ENCODE assay signal across 13 cellular contexts in genomic region chr7:105853931-105854419, GRCh38. TPM values are rescaled to one million over a fixed set of nuclear protein-coding genes. Genes with fewer than 3 reads are reported as not detected.
DNase-seq lines count a peak whose midpoint lies in the region; ATAC-seq and TF ChIP-seq lines count a peak whose summit lies in the region.
"Had no signal": no experiment of that assay in that cellular context is flagged by ENCODE, and none has a peak within 500 bp of the region (broad histone marks: within the 10 kb centered on the region; RNA-seq: fewer than 3 reads in every experiment).

No MANE protein-coding gene starts in this region.

- H3K9me3 Mint-ChIP-seq in activated CD8-positive, alpha-beta T cell treated with anti-CD3 and anti-CD28 coated beads, Interleukin-2, amount 10 ng/mL, durations not matched to agents 7 days and 5 days (ENCODE audit: insufficient read depth): no peaks in the 10 kb centered on the region

- peaks cover 3% of the 10 kb centered on the region for H3K27me3 Mint-ChIP-seq in activated CD8-positive, alpha-beta T cell treated with anti-CD3 and anti-CD28 coated beads, Interleukin-2, amount 10 ng/mL, durations not matched to agents 7 days and 5 days (ENCODE audit: low read depth)

- no peak overlapping the region for H3K4me3 Mint-ChIP-seq in activated CD8-positive, alpha-beta T cell treated with anti-CD3 and anti-CD28 coated beads, Interleukin-2, amount 10 ng/mL, durations not matched to agents 7 days and 5 days

- CTCF ChIA-PET in activated CD8-positive, alpha-beta T cell treated with anti-CD3 and anti-CD28 coated beads, Interleukin-2, amount 10 ng/mL, durations not matched to agents 7 days and 5 days (lab: Charles Lee): interaction anchor here (1.0 kb wide), 1 partner anchor 93 kb away, joined by 3 read pairs; no protein-coding TSS in a partner anchor

- peak; percentile 3 for TF ChIP-seq CTCF in fibroblast of pulmonary artery (IDR thresholded peaks at IDR 0.05; ENCODE audit: low read length, missing control alignments)

- POLR2A ChIA-PET in activated CD8-positive, alpha-beta T cell treated with anti-CD3 and anti-CD28 coated beads, Interleukin-2, amount 10 ng/mL, durations not matched to agents 7 days and 5 days (lab: Charles Lee): no interaction called here

- in situ Hi-C loops in G401 (cut with HindIII; ENCODE audit: low sequenced_read_pairs): no loop called here

- DNase-seq in G401 (ENCODE audit: low spot score) (peak; percentile 69), NCI-H524 treated with DMSO at 0.1 percent for 48 hours (lab: John Stamatoyannopoulos, UW) (peak; percentile 82), fibroblast of pulmonary artery (ENCODE audit: low read depth) (peak; percentile 28), skeletal muscle cell (ENCODE audit: low read depth) (peak; percentile 20), middle frontal gyrus (ENCODE audit: extremely low spot score, low spot score) (no peak)
- DNase-seq in activated CD4-positive, alpha-beta T cell treated with anti-CD3 and anti-CD28 coated beads for 4 hours: no peak
- DNase-seq in activated CD8-positive, alpha-beta T cell treated with anti-CD3 and anti-CD28 coated beads, Interleukin-2, amount 10 ng/mL, durations not matched to agents 7 days and 5 days: no peak
- DNase-seq: activated CD4-positive, alpha-beta T cell treated with anti-CD3 and anti-CD28 coated beads, Interleukin-2, amount 50 U/mL, for 48 hours; EL; NCI-H526; stimulated activated CD4-positive, alpha-beta T cell treated with anti-CD3 and anti-CD28 coated beads, Interleukin-4, amount 100 ng/mL, for 24 hours; substantia nigra had no signal

- H3K4me1 Mint-ChIP-seq in activated CD8-positive, alpha-beta T cell treated with anti-CD3 and anti-CD28 coated beads, Interleukin-2, amount 10 ng/mL, durations not matched to agents 7 days and 5 days (ENCODE audit: low read depth): peaks cover 61% of the 10 kb centered on the region

- H3K36me3 Mint-ChIP-seq in activated CD8-positive, alpha-beta T cell treated with anti-CD3 and anti-CD28 coated beads, Interleukin-2, amount 10 ng/mL, durations not matched to agents 7 days and 5 days (ENCODE audit: low read depth): no peaks in the 10 kb centered on the region

- H3K4me3 ChIP-seq in fibroblast of pulmonary artery (replicated peaks; ENCODE audit: low read depth, low read length) (no peak overlapping the region), skeletal muscle cell (ENCODE audit: low read depth, low read length) (no peak overlapping the region)

- no peak overlapping the region for H3K27ac Mint-ChIP-seq in activated CD8-positive, alpha-beta T cell treated with anti-CD3 and anti-CD28 coated beads, Interleukin-2, amount 10 ng/mL, durations not matched to agents 7 days and 5 days

- no peak for ATAC-seq in GM18858 (IDR thresholded peaks at IDR 0.05; ENCODE audit: unreplicated experiment)
- no peak for ATAC-seq in activated CD8-positive, alpha-beta T cell treated with anti-CD3 and anti-CD28 coated beads, Interleukin-2, amount 10 ng/mL, durations not matched to agents 7 days and 5 days

RNA-seq across cellular contexts. Expression of gene ATXN7L1, which starts 22.4 kb away (rescaled TPM):
- total RNA-seq in G401 (2014; rRNA removed; shearing (Covaris generic)): 0.44 and 4.4 TPM in 2 replicates
- total RNA-seq in activated CD8-positive, alpha-beta T cell treated with anti-CD3 and anti-CD28 coated beads, Interleukin-2, amount 10 ng/mL, durations not matched to agents 7 days and 5 days: 1 to 10 TPM; 3.5 to 5.0 TPM

Comparison
In these comparisons a context has a peak if more than half of its experiments do, and no peak if none do; other contexts are left out.
1. DNase-seq: peak in G401 (single experiment), NCI-H524 treated with DMSO at 0.1 percent for 48 hours (single experiment), fibroblast of pulmonary artery (single experiment) and skeletal muscle cell (single experiment); none in activated CD4-positive, alpha-beta T cell treated with anti-CD3 and anti-CD28 coated beads for 4 hours (0 of 2), activated CD8-positive, alpha-beta T cell treated with anti-CD3 and anti-CD28 coated beads, Interleukin-2, amount 10 ng/mL, durations not matched to agents 7 days and 5 days (single experiment) and middle frontal gyrus (single experiment).